Comparison of ENCODE assay signal across 2 cellular contexts in genomic region chr19:4595158-4595557, GRCh38.
A peak's percentile ranks its signal among the peaks of the same experiment; 100 is the strongest.
TF ChIP-seq lines count a peak whose summit lies in the region.

No MANE protein-coding gene starts in this region.

TF ChIP-seq in K562, 482 proteins besides CTCF, POLR2A, EP300 and RAD21:
- peak; percentile 81 for TF ChIP-seq RBM25 (IDR thresholded peaks at IDR 0.05; ENCODE audit: low read depth, low read length, severe bottlenecking)
- TF ChIP-seq ADNP (tag; IDR thresholded peaks at IDR 0.05): peak; percentile 70
- peak; percentile 67 for TF ChIP-seq PHF20 (IDR thresholded peaks at IDR 0.05; ENCODE audit: partially characterized antibody)
- TF ChIP-seq KDM1A (IDR thresholded peaks at IDR 0.05): peak; percentile 68
- TF ChIP-seq BCOR (IDR thresholded peaks at IDR 0.05): peak; percentile 91

TF ChIP-seq in HepG2, 621 proteins besides CTCF, POLR2A, EP300 and RAD21:
- TF ChIP-seq ZNF629 (CRISPR knock-in tag; conservative IDR thresholded peaks at IDR 0.05): peak; percentile 76
